20 cellular contexts compared by ENCODE assay signal in the genomic region with DNA sequence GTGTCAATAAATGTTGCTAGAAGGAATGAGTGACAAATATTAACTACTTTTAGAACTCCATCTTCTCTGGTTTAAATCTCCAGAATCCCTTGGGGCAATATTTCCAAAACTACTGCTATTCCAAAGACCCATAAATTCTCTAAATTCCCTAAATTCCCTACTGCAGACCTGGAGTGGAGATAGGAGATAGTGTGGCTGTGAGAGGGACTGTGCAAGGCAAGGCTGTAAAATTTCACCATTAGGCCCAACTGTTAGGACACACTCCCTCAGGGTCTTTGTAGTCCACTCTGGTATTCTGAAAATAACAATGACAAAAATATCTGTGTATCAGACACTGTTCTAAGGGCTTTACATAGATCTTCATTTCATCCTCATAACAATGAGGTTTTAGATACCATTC.
"Had no signal": no experiment of that assay in that cellular context is flagged by ENCODE, and none has a peak within 500 bp of the region (broad histone marks: within the 10 kb centered on the region; RNA-seq: fewer than 3 reads in every experiment).

No MANE protein-coding gene starts in this region.

- H3K36me3 ChIP-seq: lower lobe of right lung, prostate gland, tibial nerve, WERI-Rb-1 had no signal

- H3K4me3 Mint-ChIP-seq: activated CD8-positive, alpha-beta T cell treated with anti-CD3 and anti-CD28 coated beads, Interleukin-2, amount 10 ng/mL, durations not matched to agents 7 days and 5 days; activated naive CD4-positive, alpha-beta T cell treated with anti-CD3 and anti-CD28 coated beads, Interleukin-2, amount 50 U/mL, for 24 hours; natural killer cell; stimulated activated naive CD8-positive, alpha-beta T cell treated with anti-CD3 and anti-CD28 coated beads, Interleukin-15, Interleukin-2, amounts not matched to agents 100 ng/mL and 50 ng/mL, for 24 hours had no signal

- H3K27me3 ChIP-seq: body of pancreas, foreskin keratinocyte, tibial nerve had no signal

- DNase-seq: activated CD4-positive, alpha-beta T cell treated with anti-CD3 and anti-CD28 coated beads for 1 hour; activated CD4-positive, alpha-beta T cell treated with anti-CD3 and anti-CD28 coated beads, Interleukin-2, amount 50 U/mL, for 1 hour; activated CD8-positive, alpha-beta T cell treated with anti-CD3 and anti-CD28 coated beads, Interleukin-2, amount 10 ng/mL, durations not matched to agents 7 days and 5 days; activated gamma-delta T cell treated with Interleukin-2 at 50 U/mL for 16 hours; activated T-cell treated with anti-CD3 and anti-CD28 coated beads, Interleukin-2, amount 50 U/mL, for 1 hour; anterior cingulate cortex; body of pancreas; effector CD4-positive, alpha-beta T cell; erythroblast; lower lobe of right lung; natural killer cell; stimulated activated CD4-positive, alpha-beta T cell treated with anti-CD3 and anti-CD28 coated beads, Interleukin-4, amount 100 ng/mL, for 4 hours; substantia nigra; WERI-Rb-1 had no signal

- H3K9me3 ChIP-seq: body of pancreas, lower lobe of right lung, prostate gland, tibial nerve had no signal

- H3K4me1 ChIP-seq: body of pancreas, lower lobe of right lung, prostate gland, tibial nerve had no signal

- H3K27ac Mint-ChIP-seq: activated CD8-positive, alpha-beta T cell treated with anti-CD3 and anti-CD28 coated beads, Interleukin-2, amount 10 ng/mL, durations not matched to agents 7 days and 5 days; activated naive CD4-positive, alpha-beta T cell treated with anti-CD3 and anti-CD28 coated beads, Interleukin-2, amount 50 U/mL, for 24 hours; natural killer cell; stimulated activated naive CD8-positive, alpha-beta T cell treated with anti-CD3 and anti-CD28 coated beads, Interleukin-15, Interleukin-2, amounts not matched to agents 100 ng/mL and 50 ng/mL, for 24 hours had no signal

- H3K4me3 ChIP-seq: body of pancreas, lower lobe of right lung, prostate gland, tibial nerve had no signal

- H3K27me3 Mint-ChIP-seq: activated naive CD4-positive, alpha-beta T cell treated with anti-CD3 and anti-CD28 coated beads, Interleukin-2, amount 50 U/mL, for 24 hours had no signal

- H3K9me3 Mint-ChIP-seq: activated naive CD4-positive, alpha-beta T cell treated with anti-CD3 and anti-CD28 coated beads, Interleukin-2, amount 50 U/mL, for 24 hours; natural killer cell; stimulated activated naive CD8-positive, alpha-beta T cell treated with anti-CD3 and anti-CD28 coated beads, Interleukin-15, Interleukin-2, amounts not matched to agents 100 ng/mL and 50 ng/mL, for 24 hours had no signal

- H3K27ac ChIP-seq: body of pancreas, foreskin keratinocyte, lower lobe of right lung, prostate gland, tibial nerve, WERI-Rb-1 had no signal

- ATAC-seq: activated CD8-positive, alpha-beta T cell treated with anti-CD3 and anti-CD28 coated beads, Interleukin-2, amount 10 ng/mL, durations not matched to agents 7 days and 5 days; body of pancreas; left lobe of liver; lower lobe of right lung; natural killer cell had no signal

- H3K36me3 Mint-ChIP-seq: activated naive CD4-positive, alpha-beta T cell treated with anti-CD3 and anti-CD28 coated beads, Interleukin-2, amount 50 U/mL, for 24 hours; natural killer cell had no signal

- H3K4me1 Mint-ChIP-seq: activated naive CD4-positive, alpha-beta T cell treated with anti-CD3 and anti-CD28 coated beads, Interleukin-2, amount 50 U/mL, for 24 hours; natural killer cell had no signal
